In the genomic region with DNA sequence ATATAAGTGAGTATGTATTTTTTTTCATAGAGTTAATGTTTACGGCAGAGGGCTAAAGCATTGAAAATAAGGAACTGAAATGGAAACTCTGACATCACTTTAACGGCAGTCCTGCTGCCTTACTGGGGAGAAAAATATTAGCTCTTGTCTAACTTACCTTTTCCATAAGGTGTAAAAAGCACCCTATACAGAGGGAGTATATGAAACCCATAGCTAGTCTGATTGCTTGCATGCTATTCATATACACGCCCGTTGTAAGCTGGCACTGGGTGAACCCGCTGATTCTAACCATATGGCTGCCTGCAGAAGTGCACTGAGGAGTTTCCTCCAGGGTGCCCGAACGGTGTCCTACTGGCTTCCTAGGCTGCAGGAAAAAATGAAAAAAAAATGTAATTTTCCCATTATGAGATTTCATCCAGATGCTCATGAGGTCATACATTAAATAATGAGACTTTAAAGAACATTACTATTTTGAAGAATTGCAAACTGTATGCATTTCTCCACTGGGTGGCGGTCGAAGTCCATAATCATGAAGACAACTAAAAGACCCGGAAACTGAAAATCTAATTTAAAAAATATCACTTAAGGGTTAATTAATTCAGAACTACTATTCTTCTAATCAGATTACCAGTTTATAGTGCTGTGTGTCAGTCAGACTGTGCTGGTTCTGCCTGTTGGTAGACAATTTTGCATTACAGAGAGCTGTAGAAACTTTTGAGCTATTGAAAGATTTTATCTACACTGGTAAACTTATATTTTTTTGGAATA, we compare ENCODE assay signal across 8 cellular contexts.
DNase-seq lines count a peak whose midpoint lies in the region; ATAC-seq and TF ChIP-seq lines count a peak whose summit lies in the region.

No MANE protein-coding gene starts in this region.

- H3K9me3 ChIP-seq in gastrocnemius medialis = no peaks in the 10 kb centered on the region

- H3K4me3 Mint-ChIP-seq in Calu3 (ENCODE audit: low read depth, unreplicated experiment) = no peak overlapping the region
- no peak overlapping the region for H3K4me3 Mint-ChIP-seq in immature natural killer cell

- no peaks in the 10 kb centered on the region for H3K36me3 ChIP-seq in gastrocnemius medialis

- H3K27ac ChIP-seq in gastrocnemius medialis = no peak overlapping the region

- H3K27ac Mint-ChIP-seq in Calu3 (ENCODE audit: unreplicated experiment) (no peak overlapping the region), immature natural killer cell (no peak overlapping the region)

- no peaks in the 10 kb centered on the region for H3K9me3 Mint-ChIP-seq in Calu3 (ENCODE audit: low read depth, unreplicated experiment)
- peaks cover 0 to 10% (median 0%) of the 10 kb centered on the region in 6 donors for H3K9me3 Mint-ChIP-seq in immature natural killer cell

- CTCF ChIA-PET in Calu3 (lab: Charles Lee) = interaction anchor here (0.6 to 2.0 kb wide), 15 partner anchors 11 to 667 kb away, joined by 3 to 13 read pairs (median 5); no protein-coding TSS in a partner anchor

- H3K36me3 Mint-ChIP-seq in Calu3 (ENCODE audit: insufficient read depth, unreplicated experiment) (no peaks in the 10 kb centered on the region), immature natural killer cell (no peaks in the 10 kb centered on the region)

- no peaks in the 10 kb centered on the region for H3K4me1 ChIP-seq in gastrocnemius medialis

- in situ Hi-C loops in gastrocnemius medialis (cut with MboI; ENCODE audit: low sequenced_read_pairs in 4 of 4) = no loop called here

- DNase-seq in Calu3 = peak; percentile 51
- DNase-seq in SIG-M5 (lab: John Stamatoyannopoulos, UW) = peak; percentile 16
- peak in 2 of 3 donors; percentile 7 to 16 for DNase-seq in immature natural killer cell
- DNase-seq in NCI-H1436 (lab: John Stamatoyannopoulos, UW) = no peak
- DNase-seq in SKM-1 (lab: John Stamatoyannopoulos, UW; ENCODE audit: unreplicated experiment) = no peak
- no peak for DNase-seq in gastrocnemius medialis

- peaks cover 0 to 3% (median 0%) of the 10 kb centered on the region in 3 donors for H3K27me3 ChIP-seq in gastrocnemius medialis

- peak; percentile 88 for ATAC-seq in GM19324 (IDR thresholded peaks at IDR 0.05; ENCODE audit: low FRiP score, unreplicated experiment)
- peak; percentile 91 for ATAC-seq in HG03159 (IDR thresholded peaks at IDR 0.05; ENCODE audit: unreplicated experiment)
- ATAC-seq in gastrocnemius medialis = no peak

- H3K4me1 Mint-ChIP-seq in Calu3 (ENCODE audit: low read depth, unreplicated experiment) = no peaks in the 10 kb centered on the region
- H3K4me1 Mint-ChIP-seq in immature natural killer cell = no peaks in the 10 kb centered on the region

- H3K27me3 Mint-ChIP-seq in Calu3 (ENCODE audit: unreplicated experiment) = no peaks in the 10 kb centered on the region
- H3K27me3 Mint-ChIP-seq in immature natural killer cell (ENCODE audit: low read depth in 3 of 3) = peaks cover 0 to 10% (median 3%) of the 10 kb centered on the region in 3 donors

- intact Hi-C loops in Calu3 (cut with micrococcal nuclease; ENCODE audit: unreplicated experiment) (loop anchor here (1.0 to 5.0 kb wide), 5 partner anchors 24 to 528 kb away; partner anchors contain the start of gene NTS), gastrocnemius medialis (cut with DNase I; ENCODE audit: low total_unique reads) (no loop called here)

- BruUV-seq in Calu3 (replicated peaks; lab: Mats Ljungman, UMichigan) = no TSS peak

- H3K4me3 ChIP-seq in gastrocnemius medialis = no peak overlapping the region

- peak; percentile 56 for TF ChIP-seq CTCF in Calu3 (IDR thresholded peaks at IDR 0.05; ENCODE audit: unreplicated experiment)
- TF ChIP-seq CTCF in gastrocnemius medialis (IDR thresholded peaks at IDR 0.05 in 4 of 5, conservative IDR thresholded peaks at IDR 0.05 in 1 of 5) = peak in 1 of 5 experiments; percentile 16

- no peak for TF ChIP-seq POLR2A in gastrocnemius medialis (IDR thresholded peaks at IDR 0.05)

Comparison
In these comparisons a context has a peak if more than half of its experiments do, and no peak if none do; other contexts are left out.
1. DNase-seq: peak in Calu3 (single experiment), SIG-M5 (single experiment) and immature natural killer cell (2 of 3); none in NCI-H1436 (single experiment), SKM-1 (single experiment) and gastrocnemius medialis (0 of 2).
2. ATAC-seq: peak in GM19324 (single experiment) and HG03159 (single experiment); none in gastrocnemius medialis (0 of 2).